Comparison of ENCODE assay signal across 8 cellular contexts in the genomic region with DNA sequence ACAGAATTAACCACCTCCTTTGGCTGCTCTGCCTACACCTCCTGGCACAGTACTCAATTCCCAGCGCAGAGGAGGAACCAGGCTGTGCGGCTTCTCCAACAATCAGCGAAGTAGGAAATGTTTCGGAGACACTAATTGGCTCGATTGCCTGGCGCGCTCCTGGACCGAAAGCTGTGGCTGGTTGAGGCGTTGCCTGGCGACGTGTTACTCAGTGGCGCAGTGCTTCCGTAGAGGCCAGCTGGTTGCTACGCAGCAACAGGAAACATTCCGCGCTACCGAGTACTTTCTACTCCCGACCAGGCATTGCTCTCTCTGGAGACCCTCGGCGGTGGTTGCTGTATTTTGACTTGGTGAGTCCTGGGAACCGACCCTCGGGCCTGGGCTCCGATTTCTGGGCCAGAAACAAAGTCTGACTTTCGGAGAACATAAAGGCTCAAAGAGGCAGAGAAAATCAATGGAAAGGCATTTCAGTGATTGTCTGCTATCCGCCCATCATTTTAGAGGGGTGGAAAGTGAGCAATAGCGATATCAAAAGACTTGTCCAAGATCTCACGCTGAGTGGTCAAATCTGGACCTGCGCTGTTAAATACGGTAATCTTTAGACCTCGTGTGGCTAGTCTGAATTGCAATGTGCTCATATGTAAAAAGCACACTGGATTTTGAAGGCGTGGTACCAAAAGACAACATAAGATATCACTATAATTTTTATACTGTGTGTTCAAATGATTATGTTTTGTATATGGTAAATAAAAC. TPM values are rescaled to one million over a fixed set of nuclear protein-coding genes. Genes with fewer than 3 reads are reported as not detected.
A peak's percentile ranks its signal among the peaks of the same experiment; 100 is the strongest.
DNase-seq lines count a peak whose midpoint lies in the region; ATAC-seq, FAIRE-seq and TF ChIP-seq lines count a peak whose summit lies in the region.

TSS of gene DNAH6 (plus strand) at position 265 of the 753 bp plus-strand sequence. CDS start 1,329 bp downstream, outside the sequence.

- peak; percentile 85 for FAIRE-seq in GM19239 (lab: Jason Lieb, UNC)

- no peaks in the 10 kb centered on the region for H3K36me3 ChIP-seq in effector memory CD4-positive, alpha-beta T cell (ENCODE audit: control insufficient read depth, insufficient read depth, low read length)
- H3K36me3 ChIP-seq in lower lobe of right lung, result no peaks in the 10 kb centered on the region

- peak; percentile 72 for DNase-seq in AG09309 (ENCODE audit: low read depth)
- DNase-seq in GM19239 (ENCODE audit: insufficient read length, low spot score), result peak; percentile 44
- peak; percentile 85 for DNase-seq in NCI-H524 treated with DMSO at 0.1 percent for 48 hours (lab: John Stamatoyannopoulos, UW)
- DNase-seq in activated CD8-positive, alpha-beta memory T cell treated with anti-CD3 and anti-CD28 coated beads for 4 hours (ENCODE audit: low read depth in 2 of 2), result peak; percentile 54 to 72
- peak; percentile 77 to 85 (median 83) for DNase-seq in effector memory CD4-positive, alpha-beta T cell
- peak; percentile 96 for DNase-seq in lower lobe of right lung
- peak; percentile 72 to 84 for DNase-seq in stimulated activated CD4-positive, alpha-beta T cell treated with anti-CD3 and anti-CD28 coated beads, Interleukin-4, amount 100 ng/mL, for 4 hours

- H3K4me3 ChIP-seq in AG09309 (ENCODE audit: control insufficient read depth, low read depth, low read length) (peak within 1 kb of the TSS; percentile 64), lower lobe of right lung (peak within 1 kb of the TSS; percentile 48)
- peak within 1 kb of the TSS; percentile 48 for H3K4me3 ChIP-seq in effector memory CD4-positive, alpha-beta T cell (ENCODE audit: insufficient read depth, low read depth, low read length, poor library complexity, severe bottlenecking)

- no peaks in the 10 kb centered on the region for H3K27me3 ChIP-seq in effector memory CD4-positive, alpha-beta T cell (replicated peaks; ENCODE audit: control insufficient read depth, insufficient read depth, low read length, poor library complexity, severe bottlenecking)
- no peaks in the 10 kb centered on the region for H3K27me3 ChIP-seq in lower lobe of right lung (ENCODE audit: low read depth)

- H3K4me1 ChIP-seq in effector memory CD4-positive, alpha-beta T cell (ENCODE audit: control insufficient read depth, insufficient read depth, low read length, poor library complexity, severe bottlenecking), result peaks cover 5% of the 10 kb centered on the region
- H3K4me1 ChIP-seq in lower lobe of right lung, result peaks cover 3% of the 10 kb centered on the region

- no peaks in the 10 kb centered on the region for H3K9me3 ChIP-seq in effector memory CD4-positive, alpha-beta T cell (ENCODE audit: control insufficient read depth, low read length)
- H3K9me3 ChIP-seq in lower lobe of right lung, result peaks cover 2% of the 10 kb centered on the region

- TF ChIP-seq CTCF in AG09309 (IDR thresholded peaks at IDR 0.05; ENCODE audit: control insufficient read depth, insufficient read depth, low read depth, low read length, missing control alignments) (no peak), lower lobe of right lung (IDR thresholded peaks at IDR 0.05) (no peak)

- intact Hi-C loops in lower lobe of right lung (cut with DNase I), result no loop called here

- peak; percentile 96 for ATAC-seq in HG03378 (IDR thresholded peaks at IDR 0.05; ENCODE audit: unreplicated experiment)
- peak; percentile 100 for ATAC-seq in lower lobe of right lung

- peak within 1 kb of the TSS; percentile 67 for H3K27ac ChIP-seq in effector memory CD4-positive, alpha-beta T cell (ENCODE audit: insufficient read depth, low read length, poor library complexity, severe bottlenecking)
- H3K27ac ChIP-seq in lower lobe of right lung, result peak within 1 kb of the TSS; percentile 61

RNA-seq across cellular contexts. Expression of gene DNAH6, which starts in this region (rescaled TPM):
- 6.3 TPM for total RNA-seq in lower lobe of right lung

Comparison
In these comparisons a context has a peak if more than half of its experiments do, and no peak if none do; other contexts are left out.
1. Peak in every context shown above with its lines: DNase-seq, ATAC-seq, H3K4me3 ChIP-seq and H3K27ac ChIP-seq.
2. DNase-seq: peak in every context shown above with its lines; median percentile 96 in lower lobe of right lung; 85 in NCI-H524 treated with DMSO at 0.1 percent for 48 hours; 83 in effector memory CD4-positive, alpha-beta T cell; 78 in stimulated activated CD4-positive, alpha-beta T cell treated with anti-CD3 and anti-CD28 coated beads, Interleukin-4, amount 100 ng/mL, for 4 hours; 72 in AG09309; 63 in activated CD8-positive, alpha-beta memory T cell treated with anti-CD3 and anti-CD28 coated beads for 4 hours; 44 in GM19239.